ENCODE assay signal across 26 cellular contexts in the genomic region with DNA sequence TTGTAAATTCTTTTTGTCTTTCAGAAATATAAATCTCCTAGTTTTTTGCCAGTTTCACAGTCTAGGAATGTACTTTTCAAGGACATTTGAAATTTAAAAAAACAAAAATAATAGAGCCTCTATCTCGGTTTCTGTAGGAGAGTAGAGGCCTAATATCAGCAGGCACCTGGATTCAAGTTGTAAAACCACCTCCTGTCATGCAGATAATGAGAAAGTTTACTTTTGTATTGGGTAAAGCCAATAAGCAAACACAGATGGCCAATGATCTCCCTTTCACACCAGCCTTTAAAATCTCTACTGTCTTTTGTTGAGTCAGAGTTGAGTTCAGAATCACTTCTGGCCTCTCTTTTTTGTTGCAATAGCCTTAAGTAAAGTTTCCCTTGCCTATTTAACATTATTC.
"Had no signal": no experiment of that assay in that cellular context is flagged by ENCODE, and none has a peak within 500 bp of the region (broad histone marks: within the 10 kb centered on the region; RNA-seq: fewer than 3 reads in every experiment).

No MANE protein-coding gene starts in this region.

- H3K27ac ChIP-seq: ascending aorta, cardiac muscle cell, colonic mucosa, right lobe of liver, testis, transverse colon, VCaP had no signal

- ATAC-seq: naive thymus-derived CD8-positive, alpha-beta T cell; right lobe of liver had no signal

- H3K4me3 ChIP-seq: ascending aorta, cardiac muscle cell, colonic mucosa, right lobe of liver, testis, transverse colon had no signal

- DNase-seq: activated CD4-positive, alpha-beta memory T cell treated with anti-CD3 and anti-CD28 coated beads for 36 hours; activated CD4-positive, alpha-beta T cell treated with anti-CD3 and anti-CD28 coated beads, Interleukin-2, amount 10 ng/mL, durations not matched to agents 24 days and 14 days; activated CD4-positive, CD25-positive, alpha-beta regulatory T cell treated with anti-CD3 and anti-CD28 coated beads, Interleukin-2, amount 50 U/mL, for 72 hours; activated CD8-positive, alpha-beta memory T cell treated with anti-CD3 and anti-CD28 coated beads, Interleukin-2, amount 50 U/mL, for 4 hours; activated gamma-delta T cell; activated naive CD4-positive, alpha-beta T cell treated with anti-CD3 and anti-CD28 coated beads, Interleukin-2, amount 10 ng/mL, durations not matched to agents 7 days and 5 days; activated naive CD8-positive, alpha-beta T cell treated with anti-CD3 and anti-CD28 coated beads, Interleukin-2, amount 10 ng/mL, durations not matched to agents 7 days and 5 days; activated T-cell treated with anti-CD3 and anti-CD28 coated beads, Interleukin-2, amount 50 U/mL, for 24 hours; cerebellar nuclear complex; colonic mucosa; effector CD8-positive, alpha-beta T cell; immature natural killer cell; kidney; naive thymus-derived CD8-positive, alpha-beta T cell; posterior cingulate gyrus; right lobe of liver; stimulated activated CD4-positive, alpha-beta T cell treated with anti-CD3 and anti-CD28 coated beads, Interleukin-2, amount 100 ng/mL, for 48 hours; stimulated activated naive CD4-positive, alpha-beta T cell treated with Interleukin-2 at 50 U/mL for 16 hours; T-helper 9 cell; testis; transverse colon had no signal

- H3K36me3 ChIP-seq: ascending aorta, cardiac muscle cell, colonic mucosa, right lobe of liver, transverse colon had no signal

- H3K27me3 ChIP-seq: ascending aorta, cardiac muscle cell, colonic mucosa, testis, transverse colon had no signal

- H3K9me3 Mint-ChIP-seq: activated CD4-positive, alpha-beta T cell treated with anti-CD3 and anti-CD28 coated beads, Interleukin-2, amount 10 ng/mL, durations not matched to agents 24 days and 14 days; activated naive CD8-positive, alpha-beta T cell treated with anti-CD3 and anti-CD28 coated beads, Interleukin-2, amount 10 ng/mL, durations not matched to agents 7 days and 5 days; memory B cell had no signal

- H3K9me3 ChIP-seq: ascending aorta, colonic mucosa, right lobe of liver, testis, transverse colon had no signal

- H3K4me1 ChIP-seq: ascending aorta, colonic mucosa, right lobe of liver, testis, transverse colon had no signal

- H3K4me1 Mint-ChIP-seq: activated CD4-positive, alpha-beta T cell treated with anti-CD3 and anti-CD28 coated beads, Interleukin-2, amount 10 ng/mL, durations not matched to agents 24 days and 14 days; activated naive CD4-positive, alpha-beta T cell treated with anti-CD3 and anti-CD28 coated beads, Interleukin-2, amount 10 ng/mL, durations not matched to agents 7 days and 5 days; activated naive CD8-positive, alpha-beta T cell treated with anti-CD3 and anti-CD28 coated beads, Interleukin-2, amount 10 ng/mL, durations not matched to agents 7 days and 5 days; brain; immature natural killer cell; memory B cell; naive thymus-derived CD8-positive, alpha-beta T cell had no signal

- H3K27me3 Mint-ChIP-seq: activated CD4-positive, alpha-beta memory T cell treated with anti-CD3 and anti-CD28 coated beads for 36 hours; activated CD4-positive, alpha-beta T cell treated with anti-CD3 and anti-CD28 coated beads, Interleukin-2, amount 10 ng/mL, durations not matched to agents 24 days and 14 days; activated naive CD4-positive, alpha-beta T cell treated with anti-CD3 and anti-CD28 coated beads, Interleukin-2, amount 10 ng/mL, durations not matched to agents 7 days and 5 days; activated naive CD8-positive, alpha-beta T cell treated with anti-CD3 and anti-CD28 coated beads, Interleukin-2, amount 10 ng/mL, durations not matched to agents 7 days and 5 days; activated T-cell treated with anti-CD3 and anti-CD28 coated beads, Interleukin-2, amount 50 U/mL, for 24 hours; brain; memory B cell; naive thymus-derived CD8-positive, alpha-beta T cell had no signal

- H3K4me3 Mint-ChIP-seq: activated CD4-positive, alpha-beta memory T cell treated with anti-CD3 and anti-CD28 coated beads for 36 hours; activated CD4-positive, alpha-beta T cell treated with anti-CD3 and anti-CD28 coated beads, Interleukin-2, amount 10 ng/mL, durations not matched to agents 24 days and 14 days; activated naive CD4-positive, alpha-beta T cell treated with anti-CD3 and anti-CD28 coated beads, Interleukin-2, amount 10 ng/mL, durations not matched to agents 7 days and 5 days; activated naive CD8-positive, alpha-beta T cell treated with anti-CD3 and anti-CD28 coated beads, Interleukin-2, amount 10 ng/mL, durations not matched to agents 7 days and 5 days; activated T-cell treated with anti-CD3 and anti-CD28 coated beads, Interleukin-2, amount 50 U/mL, for 24 hours; brain; immature natural killer cell; memory B cell; naive thymus-derived CD8-positive, alpha-beta T cell had no signal

- H3K36me3 Mint-ChIP-seq: activated CD4-positive, alpha-beta memory T cell treated with anti-CD3 and anti-CD28 coated beads for 36 hours; activated naive CD4-positive, alpha-beta T cell treated with anti-CD3 and anti-CD28 coated beads, Interleukin-2, amount 10 ng/mL, durations not matched to agents 7 days and 5 days; activated naive CD8-positive, alpha-beta T cell treated with anti-CD3 and anti-CD28 coated beads, Interleukin-2, amount 10 ng/mL, durations not matched to agents 7 days and 5 days; brain; immature natural killer cell; memory B cell; naive thymus-derived CD8-positive, alpha-beta T cell had no signal

- H3K27ac Mint-ChIP-seq: activated CD4-positive, alpha-beta memory T cell treated with anti-CD3 and anti-CD28 coated beads for 36 hours; activated CD4-positive, alpha-beta T cell treated with anti-CD3 and anti-CD28 coated beads, Interleukin-2, amount 10 ng/mL, durations not matched to agents 24 days and 14 days; activated naive CD4-positive, alpha-beta T cell treated with anti-CD3 and anti-CD28 coated beads, Interleukin-2, amount 10 ng/mL, durations not matched to agents 7 days and 5 days; activated naive CD8-positive, alpha-beta T cell treated with anti-CD3 and anti-CD28 coated beads, Interleukin-2, amount 10 ng/mL, durations not matched to agents 7 days and 5 days; activated T-cell treated with anti-CD3 and anti-CD28 coated beads, Interleukin-2, amount 50 U/mL, for 24 hours; brain; immature natural killer cell; memory B cell; naive thymus-derived CD8-positive, alpha-beta T cell had no signal
